ENCODE assay signal across 26 cellular contexts in genomic region chrX:32804034-32804433, GRCh38.
"Had no signal": no experiment of that assay in that cellular context is flagged by ENCODE, and none has a peak within 500 bp of the region (broad histone marks: within the 10 kb centered on the region; RNA-seq: fewer than 3 reads in every experiment).

No MANE protein-coding gene starts in this region.

- ATAC-seq: stimulated activated effector memory CD8-positive, alpha-beta T cell treated with anti-CD3 and anti-CD28 coated beads, Interleukin-12 subunit alpha, Interleukin-12 subunit beta, amount 100 ng/mL, for 72 hours; stimulated activated memory B cell treated with anti-CD40 and anti-IgM and Interleukin-4, amounts not matched to agents 10 μg/mL and 1 μg/mL and 100 μg/mL, for 72 hours; stimulated activated naive B cell treated with anti-CD40 and anti-IgM and Interleukin-4, amounts not matched to agents 10 μg/mL and 1 μg/mL and 100 μg/mL, for 72 hours; stimulated activated naive CD8-positive, alpha-beta T cell treated with anti-CD3 and anti-CD28 coated beads, Interleukin-15, amount 100 ng/mL, for 72 hours; stimulated activated naive CD8-positive, alpha-beta T cell treated with anti-CD3 and anti-CD28 coated beads, Interleukin-15, Interleukin-2, amounts not matched to agents 100 U/mL and 50 U/mL, for 24 hours; upper lobe of right lung had no signal

- DNase-seq: stimulated activated CD4-positive, alpha-beta T cell treated with anti-CD3 and anti-CD28 coated beads, Interleukin-2, amount 100 ng/mL, for 48 hours; stimulated activated CD4-positive, alpha-beta T cell treated with anti-CD3 and anti-CD28 coated beads, Interleukin-4, amount 100 ng/mL, for 1 hour; stimulated activated CD4-positive, alpha-beta T cell treated with anti-CD3 and anti-CD28 coated beads, Interleukin-4, amount 100 ng/mL, for 24 hours; stimulated activated CD4-positive, alpha-beta T cell treated with anti-CD3 and anti-CD28 coated beads, Interleukin-4, amount 100 ng/mL, for 4 hours; stimulated activated CD8-positive, alpha-beta memory T cell treated with anti-CD3 and anti-CD28 coated beads, Interleukin-4, amount 100 ng/mL, for 48 hours; stimulated activated naive B cell treated with anti-CD40 and anti-IgM and Interleukin-4, amounts not matched to agents 10 μg/mL and 1 μg/mL and 100 μg/mL, for 72 hours; stimulated activated naive CD4-positive, alpha-beta T cell; stimulated activated naive CD4-positive, alpha-beta T cell treated with Interleukin-2 at 50 U/mL for 16 hours; stimulated activated naive CD8-positive, alpha-beta T cell treated with anti-CD3 and anti-CD28 coated beads, Interleukin-15, amount 100 ng/mL, for 72 hours; stimulated activated naive CD8-positive, alpha-beta T cell treated with anti-CD3 and anti-CD28 coated beads, Interleukin-15, Interleukin-2, amounts not matched to agents 100 U/mL and 50 U/mL, for 24 hours; stomach; substantia nigra; testis; thyroid gland; tibial artery; transverse colon; trophoblast cell; upper lobe of left lung; upper lobe of right lung; uterus had no signal

- H3K27ac ChIP-seq: stomach, suprapubic skin, testis, thoracic aorta, thyroid gland, tibial artery, tibial nerve, transverse colon, upper lobe of left lung, upper lobe of right lung, uterus, vagina had no signal

- H3K4me3 ChIP-seq: stomach, suprapubic skin, testis, thoracic aorta, thyroid gland, tibial artery, tibial nerve, transverse colon, upper lobe of left lung, upper lobe of right lung, uterus, vagina had no signal

- H3K36me3 ChIP-seq: suprapubic skin, thoracic aorta, thyroid gland, tibial nerve, transverse colon, upper lobe of left lung, upper lobe of right lung, uterus, vagina had no signal

- H3K9me3 ChIP-seq: suprapubic skin, testis, thoracic aorta, thyroid gland, tibial nerve, transverse colon, upper lobe of left lung, upper lobe of right lung, uterus, vagina had no signal

- H3K4me1 ChIP-seq: stomach, suprapubic skin, testis, thyroid gland, tibial nerve, transverse colon, upper lobe of left lung, upper lobe of right lung, uterus, vagina had no signal

- H3K27me3 ChIP-seq: stomach, suprapubic skin, testis, thyroid gland, tibial artery, tibial nerve, transverse colon, upper lobe of left lung, upper lobe of right lung, uterus, vagina had no signal
